1 cellular context compared by ENCODE assay signal in genomic region chr11:65777241-65777640, GRCh38.
TF ChIP-seq lines count a peak whose summit lies in the region.

No MANE protein-coding gene starts in this region.

TF ChIP-seq in HepG2, 621 proteins besides CTCF, POLR2A, EP300 and RAD21:
- no peak for TF ChIP-seq ZNF34 (CRISPR knock-in tag; IDR thresholded peaks at IDR 0.05; ENCODE audit: borderline replicate concordance)
- TF ChIP-seq, protein P1, sequence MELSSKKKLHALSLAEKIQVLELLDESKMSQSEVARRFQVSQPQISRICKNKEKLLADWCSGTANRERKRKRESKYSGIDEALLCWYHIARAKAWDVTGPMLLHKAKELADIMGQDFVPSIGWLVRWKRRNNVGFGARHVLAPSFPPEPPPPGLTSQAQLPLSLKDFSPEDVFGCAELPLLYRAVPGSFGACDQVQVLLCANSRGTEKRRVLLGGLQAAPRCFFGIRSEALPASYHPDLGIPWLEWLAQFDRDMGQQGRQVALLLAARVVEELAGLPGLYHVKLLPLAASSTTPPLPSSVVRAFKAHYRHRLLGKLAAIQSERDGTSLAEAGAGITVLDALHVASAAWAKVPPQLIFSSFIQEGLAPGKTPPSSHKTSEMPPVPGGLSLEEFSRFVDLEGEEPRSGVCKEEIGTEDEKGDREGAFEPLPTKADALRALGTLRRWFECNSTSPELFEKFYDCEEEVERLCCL (CRISPR knock-in tag; IDR thresholded peaks at IDR 0.05; ENCODE audit: borderline replicate concordance): no peak
- no peak for TF ChIP-seq POLR2AphosphoS2 (IDR thresholded peaks at IDR 0.05; ENCODE audit: low read depth, low read length)
